In genomic region chr5:71289946-71290345, GRCh38 we compare ENCODE assay signal across 8 cellular contexts.
DNase-seq lines count a peak whose midpoint lies in the region; ATAC-seq and TF ChIP-seq lines count a peak whose summit lies in the region.
"Not testable (repeated sequence)": the region's sequence is repeated elsewhere in the genome, so short reads cannot be mapped to it uniquely, and the experiment has no call there.

No MANE protein-coding gene starts in this region.

- H3K4ac ChIP-seq in H9 (ENCODE audit: low read depth, low read length) = not testable (repeated sequence)

- not testable (repeated sequence) for H3K79me2 ChIP-seq in H9 (ENCODE audit: insufficient read depth, low read length); hepatocyte

- intact Hi-C loops in adrenal gland (cut with DNase I); ovary (cut with DNase I); upper lobe of right lung (cut with DNase I): not testable (repeated sequence)

- not testable (repeated sequence) for ATAC-seq in effector memory CD8-positive, alpha-beta T cell (replicated peaks); stimulated activated naive B cell treated with anti-CD40 and anti-IgM and Interleukin-4, amounts not matched to agents 10 μg/mL and 1 μg/mL and 100 μg/mL, for 72 hours (replicated peaks); upper lobe of right lung

- WGBS in H9 (ENCODE audit: extremely low coverage, insufficient read length, low lambda C conversion rate) = no CpG with 5 or more reads among the region's 42 CpGs
- 0% methylated on average over 15 to 16 of the region's 42 CpGs; no CpG with 5 or more reads in 2 of the 4 donors for WGBS in adrenal gland, 4 donors
- WGBS in hepatocyte (ENCODE audit: low lambda C conversion rate, missing lambda C conversion rate) = no CpG with 5 or more reads among the region's 42 CpGs
- WGBS in ovary, 3 donors = 0% methylated on average over 16 to 21 of the region's 42 CpGs; no CpG with 5 or more reads in 1 of the 3 donors

- not testable (repeated sequence) for H2BK5ac ChIP-seq in H9 (ENCODE audit: insufficient read length, low read length)

- not testable (repeated sequence) for H3K79me1 ChIP-seq in H9 (ENCODE audit: insufficient read depth, low read depth, low read length, poor library complexity, severe bottlenecking)

- not testable (repeated sequence) for H3K9ac ChIP-seq in H9 (ENCODE audit: extremely low read depth, insufficient read length, low read length)

- DNase-seq in H9; adrenal gland; hepatocyte (ENCODE audit: low spot score); ovary; upper lobe of right lung: not testable (repeated sequence)
- DNase-seq in T-helper 2 cell treated with Interferon-gamma antibody and Interleukin-4, amounts not matched to agents 5 μg/mL and 100 μg/mL, for 36 hours (ENCODE audit: low spot score) = peak; percentile 59
- DNase-seq in effector memory CD8-positive, alpha-beta T cell = peak; percentile 34 to 73 (median 51)
- DNase-seq in stimulated activated naive B cell treated with anti-CD40 and anti-IgM and Interleukin-4, amounts not matched to agents 10 μg/mL and 1 μg/mL and 100 μg/mL, for 72 hours = peak; percentile 43

- H2BK20ac ChIP-seq in H9 (ENCODE audit: low read depth, low read length, poor library complexity, severe bottlenecking) = not testable (repeated sequence)

- TF ChIP-seq CTCF in H9 (conservative IDR thresholded peaks at IDR 0.05) = 0 out of 3 replicates have a peak, but pooled peaks have one; percentile 17
- not testable (repeated sequence) for TF ChIP-seq CTCF in adrenal gland (IDR thresholded peaks at IDR 0.05); hepatocyte (IDR thresholded peaks at IDR 0.05; ENCODE audit: poor library complexity); ovary (IDR thresholded peaks at IDR 0.05); upper lobe of right lung (IDR thresholded peaks at IDR 0.05)

- H4K91ac ChIP-seq in H9 (ENCODE audit: insufficient read length, low read depth, low read length) = not testable (repeated sequence)

- H3K9me3 Mint-ChIP-seq in H9; T-helper 2 cell treated with Interferon-gamma antibody and Interleukin-4, amounts not matched to agents 5 μg/mL and 100 μg/mL, for 36 hours; effector memory CD8-positive, alpha-beta T cell; stimulated activated naive B cell treated with anti-CD40 and anti-IgM and Interleukin-4, amounts not matched to agents 10 μg/mL and 1 μg/mL and 100 μg/mL, for 72 hours: not testable (repeated sequence)

- H3K36me3 Mint-ChIP-seq in H9 (ENCODE audit: insufficient read depth in 1 of 3, low read depth in 3 of 3); T-helper 2 cell treated with Interferon-gamma antibody and Interleukin-4, amounts not matched to agents 5 μg/mL and 100 μg/mL, for 36 hours (ENCODE audit: low read depth); effector memory CD8-positive, alpha-beta T cell (ENCODE audit: insufficient read depth); stimulated activated naive B cell treated with anti-CD40 and anti-IgM and Interleukin-4, amounts not matched to agents 10 μg/mL and 1 μg/mL and 100 μg/mL, for 72 hours: not testable (repeated sequence)

- not testable (repeated sequence) for H3T11ph ChIP-seq in H9 (ENCODE audit: low read length)

- H3K4me3 ChIP-seq in adrenal gland (peak overlapping the region in 2 of 4 donors; percentile 28 to 47), ovary (peak overlapping the region; percentile 40), upper lobe of right lung (peak overlapping the region; percentile 31)
- H3K4me3 ChIP-seq in hepatocyte = not testable (repeated sequence)

- not testable (repeated sequence) for H3K23ac ChIP-seq in H9 (ENCODE audit: insufficient read length, low read depth, low read length)

- H3K27ac ChIP-seq in H9 (ENCODE audit: insufficient read length, low read depth, low read length); ovary: not testable (repeated sequence)
- H3K27ac ChIP-seq in adrenal gland (peak overlapping the region in 3 of 5 donors; percentile 49 to 80 (median 60)), hepatocyte (peak overlapping the region; percentile 63), upper lobe of right lung (peak overlapping the region; percentile 68)

- H3K14ac ChIP-seq in H9 (ENCODE audit: insufficient read depth, low read length) = not testable (repeated sequence)

- H4K20me1 ChIP-seq in H9 (ENCODE audit: control insufficient read depth, insufficient read depth, insufficient read length); hepatocyte (ENCODE audit: insufficient read depth, poor library complexity, severe bottlenecking): not testable (repeated sequence)

- H3K36me3 ChIP-seq in adrenal gland (replicated peaks in 1 of 2); hepatocyte (replicated peaks; ENCODE audit: insufficient read depth, low read depth); ovary; upper lobe of right lung: not testable (repeated sequence)

- H3K9me2 ChIP-seq in hepatocyte (replicated peaks; ENCODE audit: insufficient read depth) = not testable (repeated sequence)

- not testable (repeated sequence) for H3K4me3 Mint-ChIP-seq in H9; T-helper 2 cell treated with Interferon-gamma antibody and Interleukin-4, amounts not matched to agents 5 μg/mL and 100 μg/mL, for 36 hours; effector memory CD8-positive, alpha-beta T cell; stimulated activated naive B cell treated with anti-CD40 and anti-IgM and Interleukin-4, amounts not matched to agents 10 μg/mL and 1 μg/mL and 100 μg/mL, for 72 hours

- not testable (repeated sequence) for H2BK120ac ChIP-seq in H9 (ENCODE audit: low read depth, low read length, poor library complexity, severe bottlenecking)

- H3K9me3 ChIP-seq in H9 (ENCODE audit: control insufficient read depth, low read depth, low read length); adrenal gland (replicated peaks in 1 of 3); hepatocyte (ENCODE audit: low read depth); ovary; upper lobe of right lung: not testable (repeated sequence)

- H3K4me1 ChIP-seq in H9 (ENCODE audit: insufficient read depth, low read length); adrenal gland (replicated peaks in 1 of 2); hepatocyte (ENCODE audit: insufficient read depth); ovary (ENCODE audit: insufficient read depth); upper lobe of right lung: not testable (repeated sequence)

- H3K27me3 ChIP-seq in H9 (ENCODE audit: insufficient read depth, low read length); adrenal gland; hepatocyte; ovary; upper lobe of right lung: not testable (repeated sequence)

- TF ChIP-seq POLR2A in adrenal gland (IDR thresholded peaks at IDR 0.05); ovary (IDR thresholded peaks at IDR 0.05): not testable (repeated sequence)

- H3K4me2 ChIP-seq in H9 (ENCODE audit: insufficient read depth, insufficient read length, low read length); hepatocyte: not testable (repeated sequence)

- H4K5ac ChIP-seq in H9 (ENCODE audit: insufficient read length, low read depth, low read length) = not testable (repeated sequence)

- TF ChIP-seq EP300 in ovary (IDR thresholded peaks at IDR 0.05) = not testable (repeated sequence)

- H3K27me3 Mint-ChIP-seq in H9 (ENCODE audit: low read depth); T-helper 2 cell treated with Interferon-gamma antibody and Interleukin-4, amounts not matched to agents 5 μg/mL and 100 μg/mL, for 36 hours (ENCODE audit: low read depth); effector memory CD8-positive, alpha-beta T cell; stimulated activated naive B cell treated with anti-CD40 and anti-IgM and Interleukin-4, amounts not matched to agents 10 μg/mL and 1 μg/mL and 100 μg/mL, for 72 hours: not testable (repeated sequence)

- not testable (repeated sequence) for H3K23me2 ChIP-seq in H9 (ENCODE audit: insufficient read length, low read depth, low read length, poor library complexity, severe bottlenecking)

- H4K8ac ChIP-seq in H9 (replicated peaks; ENCODE audit: insufficient read length, low read depth, low read length) = not testable (repeated sequence)

- H3K56ac ChIP-seq in H9 (ENCODE audit: insufficient read length, low read depth, low read length) = not testable (repeated sequence)

- not testable (repeated sequence) for H2BK15ac ChIP-seq in H9 (ENCODE audit: low read depth, low read length)

- not testable (repeated sequence) for H2AFZ ChIP-seq in H9 (ENCODE audit: low read length); hepatocyte

- H3K27ac Mint-ChIP-seq in H9; T-helper 2 cell treated with Interferon-gamma antibody and Interleukin-4, amounts not matched to agents 5 μg/mL and 100 μg/mL, for 36 hours; effector memory CD8-positive, alpha-beta T cell; stimulated activated naive B cell treated with anti-CD40 and anti-IgM and Interleukin-4, amounts not matched to agents 10 μg/mL and 1 μg/mL and 100 μg/mL, for 72 hours: not testable (repeated sequence)

- H3K18ac ChIP-seq in H9 (ENCODE audit: insufficient read length, low read depth, low read length) = not testable (repeated sequence)

- H2BK12ac ChIP-seq in H9 (ENCODE audit: insufficient read length, low read depth, low read length) = not testable (repeated sequence)

- H3K4me1 Mint-ChIP-seq in H9; T-helper 2 cell treated with Interferon-gamma antibody and Interleukin-4, amounts not matched to agents 5 μg/mL and 100 μg/mL, for 36 hours (ENCODE audit: low read depth); effector memory CD8-positive, alpha-beta T cell (ENCODE audit: low read depth in 2 of 2); stimulated activated naive B cell treated with anti-CD40 and anti-IgM and Interleukin-4, amounts not matched to agents 10 μg/mL and 1 μg/mL and 100 μg/mL, for 72 hours: not testable (repeated sequence)

- H2AK5ac ChIP-seq in H9 (ENCODE audit: insufficient read length, low read length) = not testable (repeated sequence)
